ENCODE assay signal across 17 cellular contexts in genomic region chr10:101285519-101286070, GRCh38. TPM values are rescaled to one million over a fixed set of nuclear protein-coding genes. Genes with fewer than 3 reads are reported as not detected.
DNase-seq lines count a peak whose midpoint lies in the region; ATAC-seq and TF ChIP-seq lines count a peak whose summit lies in the region.
"Had no signal": no experiment of that assay in that cellular context is flagged by ENCODE, and none has a peak within 500 bp of the region (broad histone marks: within the 10 kb centered on the region; RNA-seq: fewer than 3 reads in every experiment).

No MANE protein-coding gene starts in this region.

- no peak overlapping the region for H3K4me3 ChIP-seq in MM.1S (ENCODE audit: low read length)
- no peak overlapping the region for H3K4me3 ChIP-seq in body of pancreas
- H3K4me3 ChIP-seq: MG63 had no signal

- peaks cover 41% of the 10 kb centered on the region for H3K4me1 Mint-ChIP-seq in progenitor cell of endocrine pancreas (ENCODE audit: low read depth)
- H3K4me1 Mint-ChIP-seq: activated CD4-positive, alpha-beta memory T cell treated with anti-CD3 and anti-CD28 coated beads, Interleukin-2, amount 10 ng/mL, durations not matched to agents 7 days and 5 days had no signal

- no peak overlapping the region for H3K9ac ChIP-seq in MM.1S (ENCODE audit: low read length)

- 19 to 26% methylated on average over 14 of the region's 15 CpGs for WGBS in body of pancreas, 2 donors

- H2AFZ ChIP-seq in MM.1S (ENCODE audit: low read length): no peak overlapping the region

- no peaks in the 10 kb centered on the region for H3K9me2 ChIP-seq in MM.1S (replicated peaks; ENCODE audit: insufficient read depth, low read length)

- H4K20me1 ChIP-seq in MM.1S (ENCODE audit: insufficient read depth, low read length): no peaks in the 10 kb centered on the region

- H3K27ac ChIP-seq in MM.1S (ENCODE audit: low read length): no peak overlapping the region
- H3K27ac ChIP-seq in body of pancreas: no peak overlapping the region
- H3K27ac ChIP-seq: brain microvascular endothelial cell had no signal

- ATAC-seq in GM18870 (IDR thresholded peaks at IDR 0.05; ENCODE audit: unreplicated experiment) (no peak), GM21576 (IDR thresholded peaks at IDR 0.05; ENCODE audit: unreplicated experiment) (no peak), body of pancreas (no peak)

- DNase-seq in COR-L47 (lab: John Stamatoyannopoulos, UW) (peak; percentile 21), MM.1S (peak; percentile 83), NCI-H345 (lab: John Stamatoyannopoulos, UW) (peak; percentile 74), iPS DF 19.7 (ENCODE audit: low read depth, low spot score) (peak; percentile 82), body of pancreas (no peak), progenitor cell of endocrine pancreas (ENCODE audit: low spot score, unreplicated experiment) (no peak)
- DNase-seq: activated CD4-positive, alpha-beta memory T cell treated with anti-CD3 and anti-CD28 coated beads, Interleukin-2, amount 10 ng/mL, durations not matched to agents 7 days and 5 days; activated gamma-delta T cell treated with Interleukin-2 at 50 U/mL for 16 hours; brain microvascular endothelial cell; foreskin fibroblast; GOT3; MG63; T-helper 9 cell had no signal

- H3K36me3 ChIP-seq in MM.1S (replicated peaks; ENCODE audit: insufficient read depth, low read length) (no peaks in the 10 kb centered on the region), body of pancreas (replicated peaks in 1 of 2; ENCODE audit: insufficient read depth in 1 of 2, low read depth in 2 of 2) (no peaks in the 10 kb centered on the region)
- H3K36me3 ChIP-seq: brain microvascular endothelial cell, MG63 had no signal

- no peaks in the 10 kb centered on the region; the same call in 1 of the 2 replicates for H3F3A ChIP-seq in MM.1S (ENCODE audit: insufficient read depth, low read length)

- intact Hi-C loops in body of pancreas (cut with DNase I): no loop called here

- H3K27ac Mint-ChIP-seq in progenitor cell of endocrine pancreas: no peak overlapping the region
- H3K27ac Mint-ChIP-seq: activated CD4-positive, alpha-beta memory T cell treated with anti-CD3 and anti-CD28 coated beads, Interleukin-2, amount 10 ng/mL, durations not matched to agents 7 days and 5 days had no signal

- H3K27me3 ChIP-seq in MM.1S (replicated peaks; ENCODE audit: insufficient read depth, low read length): no peaks in the 10 kb centered on the region
- H3K27me3 ChIP-seq in body of pancreas: peaks cover 0 to 12% of the 10 kb centered on the region in 2 donors
- H3K27me3 ChIP-seq: MG63 had no signal

- no peaks in the 10 kb centered on the region for H3K79me2 ChIP-seq in MM.1S (ENCODE audit: low read length)

- TF ChIP-seq CTCF in MM.1S (IDR thresholded peaks at IDR 0.05; ENCODE audit: low read length): no peak
- TF ChIP-seq CTCF in body of pancreas (IDR thresholded peaks at IDR 0.05): no peak
- TF ChIP-seq CTCF in progenitor cell of endocrine pancreas (IDR thresholded peaks at IDR 0.05; ENCODE audit: unreplicated experiment): no peak

- no peak overlapping the region for H3K4me3 Mint-ChIP-seq in progenitor cell of endocrine pancreas (ENCODE audit: low read depth)
- H3K4me3 Mint-ChIP-seq: activated CD4-positive, alpha-beta memory T cell treated with anti-CD3 and anti-CD28 coated beads, Interleukin-2, amount 10 ng/mL, durations not matched to agents 7 days and 5 days had no signal

- peak overlapping the region; percentile 8; the same call in 1 of the 2 replicates for H3K4me2 ChIP-seq in MM.1S (ENCODE audit: low read depth, low read length)

- no peaks in the 10 kb centered on the region for H3K36me3 Mint-ChIP-seq in progenitor cell of endocrine pancreas (ENCODE audit: insufficient read depth)

- no peaks in the 10 kb centered on the region for H3K9me3 ChIP-seq in MM.1S (replicated peaks; ENCODE audit: insufficient read depth, low read length)
- no peaks in the 10 kb centered on the region for H3K9me3 ChIP-seq in body of pancreas
- H3K9me3 ChIP-seq: MG63 had no signal

- peaks cover 25% of the 10 kb centered on the region for H3K4me1 ChIP-seq in MM.1S (ENCODE audit: low read length)
- no peaks in the 10 kb centered on the region for H3K4me1 ChIP-seq in body of pancreas

- H3K9me3 Mint-ChIP-seq in progenitor cell of endocrine pancreas (ENCODE audit: low read depth): no peaks in the 10 kb centered on the region
- H3K9me3 Mint-ChIP-seq: activated CD4-positive, alpha-beta memory T cell treated with anti-CD3 and anti-CD28 coated beads, Interleukin-2, amount 10 ng/mL, durations not matched to agents 7 days and 5 days had no signal

- peaks cover 62% of the 10 kb centered on the region for H3K27me3 Mint-ChIP-seq in progenitor cell of endocrine pancreas

- TF ChIP-seq POLR2A in body of pancreas (IDR thresholded peaks at IDR 0.05): no peak

RNA-seq across cellular contexts. Expression of gene LBX1, which starts 56.3 kb away (rescaled TPM):
- not detected for total RNA-seq in body of pancreas
- total RNA-seq in progenitor cell of endocrine pancreas: not detected in 2 replicates
- total RNA-seq: activated CD4-positive, alpha-beta memory T cell treated with anti-CD3 and anti-CD28 coated beads, Interleukin-2, amount 10 ng/mL, durations not matched to agents 7 days and 5 days; renal cortical epithelial cell; urinary bladder had no signal

Comparison
In these comparisons a context has a peak if more than half of its experiments do, and no peak if none do; other contexts are left out.
1. DNase-seq: peak in COR-L47 (single experiment), MM.1S (single experiment), NCI-H345 (single experiment) and iPS DF 19.7 (single experiment); none in body of pancreas (0 of 4) and progenitor cell of endocrine pancreas (single experiment).